ENCODE assay signal across 22 cellular contexts in genomic region chr6:135722182-135722581, GRCh38.
DNase-seq lines count a peak whose midpoint lies in the region; ATAC-seq, FAIRE-seq and TF ChIP-seq lines count a peak whose summit lies in the region.
"Had no signal": no experiment of that assay in that cellular context is flagged by ENCODE, and none has a peak within 500 bp of the region (broad histone marks: within the 10 kb centered on the region; RNA-seq: fewer than 3 reads in every experiment).

No MANE protein-coding gene starts in this region.

- CTCF ChIA-PET in IMR-90 (lab: Yijun Ruan, JAX) = interaction anchor here (0.7 kb wide), 1 partner anchor 146 kb away, joined by 12 read pairs; no protein-coding TSS in a partner anchor

- H3K9me3 ChIP-seq in IMR-90 (ENCODE audit: control insufficient read depth, insufficient read depth, low read length) = peaks cover 4% of the 10 kb centered on the region; the same call in 1 of the 2 replicates
- H3K9me3 ChIP-seq in astrocyte (ENCODE audit: insufficient read depth, low read depth, low read length) = peaks cover 4% of the 10 kb centered on the region
- no peaks in the 10 kb centered on the region for H3K9me3 ChIP-seq in keratinocyte (ENCODE audit: control insufficient read depth, low read depth, low read length)
- H3K9me3 ChIP-seq in Karpas-422 (ENCODE audit: low read length) = no peaks in the 10 kb centered on the region
- H3K9me3 ChIP-seq: psoas muscle had no signal

- H3K27ac Mint-ChIP-seq in astrocyte (ENCODE audit: unreplicated experiment) (no peak overlapping the region), chondrocyte (ENCODE audit: unreplicated experiment) (no peak overlapping the region)
- H3K27ac Mint-ChIP-seq: activated CD8-positive, alpha-beta T cell treated with anti-CD3 and anti-CD28 coated beads, Interleukin-2, amount 10 ng/mL, durations not matched to agents 7 days and 5 days; activated naive CD4-positive, alpha-beta T cell treated with anti-CD3 and anti-CD28 coated beads, Interleukin-2, amount 50 U/mL, for 72 hours; CD4-positive, alpha-beta T cell; neural progenitor cell had no signal

- peak overlapping the region; percentile 67 for H3K56ac ChIP-seq in IMR-90 (ENCODE audit: extremely low read depth, insufficient read depth, low read length)

- H3K27ac ChIP-seq in ACC112 (ENCODE audit: low read depth, low read length) (peak overlapping the region; percentile 85), IMR-90 (ENCODE audit: insufficient read depth, low read length) (peak overlapping the region; percentile 33; the same call in 1 of the 2 replicates), astrocyte (ENCODE audit: low read depth, low read length) (peak overlapping the region; percentile 84), keratinocyte (ENCODE audit: control insufficient read depth, insufficient read depth, low read length) (no peak overlapping the region), Karpas-422 (ENCODE audit: low read length) (no peak overlapping the region)
- H3K27ac ChIP-seq: gastroesophageal sphincter, left lung, neural progenitor cell, psoas muscle, spleen had no signal

- peaks cover 21% of the 10 kb centered on the region for H3K4me1 ChIP-seq in ACC112 (ENCODE audit: control insufficient read depth, insufficient read depth, low read length, unreplicated experiment)
- H3K4me1 ChIP-seq in IMR-90 (ENCODE audit: control insufficient read depth, insufficient read depth, low read length) = peaks cover 4% of the 10 kb centered on the region
- peaks cover 17% of the 10 kb centered on the region for H3K4me1 ChIP-seq in astrocyte (ENCODE audit: insufficient read depth, low read length)
- H3K4me1 ChIP-seq in keratinocyte (ENCODE audit: control insufficient read depth, extremely low read depth, insufficient read depth, low read length) = peaks cover 7% of the 10 kb centered on the region
- H3K4me1 ChIP-seq in Karpas-422 (ENCODE audit: low read length) = no peaks in the 10 kb centered on the region
- H3K4me1 ChIP-seq: gastroesophageal sphincter, left lung, neural progenitor cell, psoas muscle, spleen had no signal

- H3K4me2 ChIP-seq in IMR-90 (ENCODE audit: low read depth, low read length) (peak overlapping the region; percentile 71), astrocyte (ENCODE audit: low read length) (peak overlapping the region; percentile 70), keratinocyte (ENCODE audit: control insufficient read depth, extremely low read depth, insufficient read depth, low read depth, low read length) (peak overlapping the region; percentile 51), Karpas-422 (ENCODE audit: low read depth, low read length, poor library complexity, severe bottlenecking) (no peak overlapping the region)
- H3K4me2 ChIP-seq: neural progenitor cell had no signal

- H3K79me1 ChIP-seq in IMR-90 (ENCODE audit: low read depth in 1 of 2, low read length in 2 of 2) = no peaks in the 10 kb centered on the region

- peak overlapping the region in 1 of 2 experiments; percentile 76; a peak in 2 of 4 replicates for H4K8ac ChIP-seq in IMR-90 (ENCODE audit: low read depth in 2 of 2, low read length in 2 of 2)

- DNase-seq in IMR-90 = peak; percentile 45
- DNase-seq in astrocyte (ENCODE audit: low read depth) = peak; percentile 27
- no peak for DNase-seq in keratinocyte (ENCODE audit: low read depth, low spot score)
- DNase-seq in Karpas-422 = no peak
- no peak for DNase-seq in GM13977 (ENCODE audit: low spot score)
- no peak for DNase-seq in chondrocyte (ENCODE audit: low spot score)
- DNase-seq: activated CD4-positive, CD25-positive, alpha-beta regulatory T cell; activated CD8-positive, alpha-beta T cell treated with anti-CD3 and anti-CD28 coated beads, Interleukin-2, amount 10 ng/mL, durations not matched to agents 7 days and 5 days; CD4-positive, alpha-beta T cell; cortex of kidney; DMS79 treated with DMSO at 0.1 percent for 48 hours; left lung; NCI-H1417; NCI-H526; psoas muscle; spleen had no signal

- H3K23ac ChIP-seq in IMR-90 (ENCODE audit: low read depth, low read length) = peak overlapping the region; percentile 76; the same call in 1 of the 2 replicates

- peak overlapping the region; percentile 89 for H2BK5ac ChIP-seq in IMR-90 (ENCODE audit: low read depth, low read length, poor library complexity, severe bottlenecking)

- H3K14ac ChIP-seq in IMR-90 (replicated peaks; ENCODE audit: low read depth, low read length) = peak overlapping the region; percentile 81

- H3K27me3 Mint-ChIP-seq in astrocyte (ENCODE audit: low read depth, unreplicated experiment) (no peaks in the 10 kb centered on the region), chondrocyte (ENCODE audit: low read depth) (no peaks in the 10 kb centered on the region)
- H3K27me3 Mint-ChIP-seq: CD4-positive, alpha-beta T cell had no signal

- peaks cover 7% of the 10 kb centered on the region; the same call in 1 of the 2 replicates for H3K9me1 ChIP-seq in IMR-90 (ENCODE audit: insufficient read depth, low read length)
- H3K9me1 ChIP-seq in keratinocyte (ENCODE audit: control insufficient read depth, extremely low read depth, insufficient read depth, low read length) = no peaks in the 10 kb centered on the region

- H3K4me1 Mint-ChIP-seq in astrocyte (ENCODE audit: low read depth, unreplicated experiment) = no peaks in the 10 kb centered on the region
- H3K4me1 Mint-ChIP-seq in chondrocyte (ENCODE audit: low read depth) = peaks cover 7% of the 10 kb centered on the region
- H3K4me1 Mint-ChIP-seq: neural progenitor cell had no signal

- dilution Hi-C loops in IMR-90 (cut with HindIII; ENCODE audit: low sequenced_read_pairs, unreplicated experiment) = no loop called here
- dilution Hi-C loops in keratinocyte (cut with MboI; ENCODE audit: extremely low pct_ligation_motif_present, low sequenced_read_pairs) = no loop called here

- H4K20me1 ChIP-seq in IMR-90 (ENCODE audit: insufficient read depth, low read length) = no peaks in the 10 kb centered on the region
- H4K20me1 ChIP-seq in astrocyte (ENCODE audit: insufficient read depth, low read length) = no peaks in the 10 kb centered on the region
- no peaks in the 10 kb centered on the region for H4K20me1 ChIP-seq in keratinocyte (ENCODE audit: control insufficient read depth, extremely low read depth, insufficient read depth, low read length)
- H4K20me1 ChIP-seq in Karpas-422 (ENCODE audit: insufficient read depth, low read depth, low read length) = no peaks in the 10 kb centered on the region

- H4K5ac ChIP-seq in IMR-90 (ENCODE audit: low read depth, low read length) = peak overlapping the region; percentile 2; the same call in 1 of the 2 replicates

- peak overlapping the region; percentile 9; the same call in 1 of the 2 replicates for H2AK5ac ChIP-seq in IMR-90 (ENCODE audit: low read depth, low read length)

- H3K9me3 Mint-ChIP-seq in astrocyte (ENCODE audit: unreplicated experiment) (peaks cover 24% of the 10 kb centered on the region), chondrocyte (ENCODE audit: low read depth) (peaks cover 32% of the 10 kb centered on the region)

- H2AFZ ChIP-seq in ACC112 (ENCODE audit: low read length, unreplicated experiment) = peak overlapping the region; percentile 9
- H2AFZ ChIP-seq in IMR-90 (replicated peaks; ENCODE audit: low read length, poor library complexity) = no peak overlapping the region
- no peak overlapping the region for H2AFZ ChIP-seq in astrocyte (ENCODE audit: low read depth, low read length)
- no peak overlapping the region for H2AFZ ChIP-seq in keratinocyte (ENCODE audit: control insufficient read depth, low read length)
- no peak overlapping the region for H2AFZ ChIP-seq in Karpas-422 (ENCODE audit: low read length)
- H2AFZ ChIP-seq: neural progenitor cell had no signal

- H3K36me3 ChIP-seq in ACC112 (ENCODE audit: insufficient read depth, low read length) = no peaks in the 10 kb centered on the region
- no peaks in the 10 kb centered on the region for H3K36me3 ChIP-seq in IMR-90 (ENCODE audit: control insufficient read depth, insufficient read depth, low read length)
- H3K36me3 ChIP-seq in astrocyte (ENCODE audit: insufficient read depth, low read length) = no peaks in the 10 kb centered on the region
- H3K36me3 ChIP-seq in keratinocyte (ENCODE audit: control insufficient read depth in 2 of 2, extremely low read depth in 1 of 2, insufficient read depth in 2 of 2, low read length in 2 of 2) = no peaks in the 10 kb centered on the region
- no peaks in the 10 kb centered on the region for H3K36me3 ChIP-seq in Karpas-422 (ENCODE audit: insufficient read depth, low read length)
- H3K36me3 ChIP-seq: gastroesophageal sphincter, left lung, neural progenitor cell, spleen had no signal

- H2BK120ac ChIP-seq in IMR-90 (ENCODE audit: low read depth, low read length) = peak overlapping the region; percentile 80

- H3K4ac ChIP-seq in IMR-90 (ENCODE audit: low read depth, low read length) = peak overlapping the region; percentile 77

- H3K9ac ChIP-seq in IMR-90 (ENCODE audit: low read depth, low read length) (no peak overlapping the region), astrocyte (ENCODE audit: low read length) (peak overlapping the region; percentile 52), keratinocyte (ENCODE audit: control insufficient read depth, extremely low read depth, insufficient read depth, low read length) (no peak overlapping the region), Karpas-422 (ENCODE audit: low read length) (no peak overlapping the region)
- H3K9ac ChIP-seq: neural progenitor cell had no signal

- H3K36me3 Mint-ChIP-seq in astrocyte (ENCODE audit: low read depth, unreplicated experiment) (no peaks in the 10 kb centered on the region), chondrocyte (ENCODE audit: low read depth) (peaks cover 3% of the 10 kb centered on the region)
- H3K36me3 Mint-ChIP-seq: neural progenitor cell had no signal

- H2BK20ac ChIP-seq in IMR-90 (ENCODE audit: low read depth, low read length) = peak overlapping the region; percentile 85

- no peak overlapping the region for H2AK9ac ChIP-seq in IMR-90 (replicated peaks; ENCODE audit: low read depth, low read length, poor library complexity)

- FAIRE-seq in astrocyte (lab: Jason Lieb, UNC) (no peak), keratinocyte (lab: Jason Lieb, UNC) (no peak)
- FAIRE-seq: HTR-8/SVneo had no signal

- BruUV-seq in IMR-90 (replicated peaks; lab: Mats Ljungman, UMichigan) = no TSS peak

- H3K79me2 ChIP-seq in ACC112 (ENCODE audit: control insufficient read depth, insufficient read depth, low read length, unreplicated experiment) = no peaks in the 10 kb centered on the region
- H3K79me2 ChIP-seq in astrocyte (ENCODE audit: insufficient read depth, low read length) = no peaks in the 10 kb centered on the region
- H3K79me2 ChIP-seq in keratinocyte (ENCODE audit: control insufficient read depth, insufficient read depth, low read length) = no peaks in the 10 kb centered on the region
- H3K79me2 ChIP-seq in Karpas-422 (ENCODE audit: low read length) = no peaks in the 10 kb centered on the region

- peak overlapping the region; percentile 69; the same call in 1 of the 2 replicates for H4K91ac ChIP-seq in IMR-90 (ENCODE audit: insufficient read depth, low read depth, low read length)

- POLR2A ChIA-PET in IMR-90 (lab: Charles Lee; ENCODE audit: unreplicated experiment) = no interaction called here

- peak overlapping the region; percentile 46; the same call in 1 of the 3 replicates for H2BK15ac ChIP-seq in IMR-90 (ENCODE audit: low read depth, low read length)

- peak; percentile 61 for ATAC-seq in IMR-90 (ENCODE audit: low read depth)
- no peak for ATAC-seq in HG02970 (IDR thresholded peaks at IDR 0.05; ENCODE audit: low FRiP score, unreplicated experiment)
- ATAC-seq: activated CD8-positive, alpha-beta T cell treated with anti-CD3 and anti-CD28 coated beads, Interleukin-2, amount 10 ng/mL, durations not matched to agents 7 days and 5 days; gastroesophageal sphincter; psoas muscle had no signal

- H3K27me3 ChIP-seq in ACC112 (ENCODE audit: insufficient read depth, low read length) = no peaks in the 10 kb centered on the region
- no peaks in the 10 kb centered on the region for H3K27me3 ChIP-seq in IMR-90 (ENCODE audit: control insufficient read depth, insufficient read depth, low read length)
- H3K27me3 ChIP-seq in astrocyte (ENCODE audit: insufficient read depth, low read length) = no peaks in the 10 kb centered on the region
- no peaks in the 10 kb centered on the region for H3K27me3 ChIP-seq in keratinocyte (ENCODE audit: control insufficient read depth, extremely low read depth, insufficient read depth, low read length)
- no peaks in the 10 kb centered on the region for H3K27me3 ChIP-seq in Karpas-422 (ENCODE audit: low read length)
- H3K27me3 ChIP-seq: gastroesophageal sphincter, left lung, neural progenitor cell, spleen had no signal

- H3K18ac ChIP-seq in IMR-90 (ENCODE audit: low read depth, low read length) = peak overlapping the region; percentile 26; the same call in 1 of the 2 replicates

- TF ChIP-seq CTCF in IMR-90 (conservative IDR thresholded peaks at IDR 0.05; ENCODE audit: low read depth, low read length) = no peak
- no peak for TF ChIP-seq CTCF in astrocyte (IDR thresholded peaks at IDR 0.05; ENCODE audit: insufficient read depth, low read depth, low read length)
- TF ChIP-seq CTCF in keratinocyte (optimal IDR thresholded peaks at IDR 0.05 in 1 of 3, IDR thresholded peaks at IDR 0.05 in 1 of 3, conservative IDR thresholded peaks at IDR 0.05 in 1 of 3; ENCODE audit: extremely low read depth in 1 of 3, insufficient read depth in 2 of 3, low read length in 3 of 3) = no peak
- no peak for TF ChIP-seq CTCF in GM13977 (IDR thresholded peaks at IDR 0.05; ENCODE audit: extremely low read depth, insufficient read depth, missing control alignments)
- no peak for TF ChIP-seq CTCF in chondrocyte (IDR thresholded peaks at IDR 0.05)

- no peaks in the 10 kb centered on the region for H3K9me2 ChIP-seq in Karpas-422 (replicated peaks; ENCODE audit: insufficient read depth, low read length)

- no peak for TF ChIP-seq RAD21 in IMR-90 (IDR thresholded peaks at IDR 0.05; ENCODE audit: low read length)

- in situ Hi-C loops in IMR-90 (cut with MboI; ENCODE audit: low sequenced_read_pairs) = no loop called here
- in situ Hi-C loops in GM13977 (cut with MboI; ENCODE audit: low pct_unique_long_range_greater_than_20kb, low sequenced_read_pairs, unreplicated experiment) = no loop called here

- intact Hi-C loops in IMR-90 (cut with micrococcal nuclease) = no loop called here

- no peak for TF ChIP-seq POLR2A in IMR-90 (IDR thresholded peaks at IDR 0.05; ENCODE audit: low read depth, low read length)

- H3K4me3 Mint-ChIP-seq in astrocyte (ENCODE audit: unreplicated experiment) = no peak overlapping the region
- H3K4me3 Mint-ChIP-seq in chondrocyte (ENCODE audit: unreplicated experiment) = no peak overlapping the region
- H3K4me3 Mint-ChIP-seq: activated CD8-positive, alpha-beta T cell treated with anti-CD3 and anti-CD28 coated beads, Interleukin-2, amount 10 ng/mL, durations not matched to agents 7 days and 5 days; CD4-positive, alpha-beta T cell; neural progenitor cell had no signal

- H3K4me3 ChIP-seq in ACC112 (ENCODE audit: low read depth, low read length) (peak overlapping the region; percentile 50), IMR-90 (ENCODE audit: insufficient read depth, low read depth, low read length) (no peak overlapping the region; the same call in 1 of the 2 replicates), astrocyte (ENCODE audit: insufficient read depth, low read depth, low read length) (no peak overlapping the region), keratinocyte (ENCODE audit: control insufficient read depth in 2 of 3, extremely low read depth in 1 of 3, insufficient read depth in 2 of 3, low read depth in 1 of 3, low read length in 3 of 3) (no peak overlapping the region), Karpas-422 (ENCODE audit: low read length) (no peak overlapping the region)
- H3K4me3 ChIP-seq: gastroesophageal sphincter, left lung, neural progenitor cell, psoas muscle, spleen had no signal

Comparison
In these comparisons a context has a peak if more than half of its experiments do, and no peak if none do; other contexts are left out.
1. H3K27ac ChIP-seq: peak in ACC112 (single experiment), IMR-90 (single experiment) and astrocyte (single experiment); none in keratinocyte (single experiment) and Karpas-422 (single experiment).
2. DNase-seq: peak in IMR-90 (single experiment) and astrocyte (single experiment); none in keratinocyte (single experiment), Karpas-422 (single experiment), GM13977 (single experiment) and chondrocyte (single experiment).